In genomic region chr2:168539945-168540344, GRCh38 we compare ENCODE assay signal across 25 cellular contexts.
A peak's percentile ranks its signal among the peaks of the same experiment; 100 is the strongest.
DNase-seq lines count a peak whose midpoint lies in the region; ATAC-seq and TF ChIP-seq lines count a peak whose summit lies in the region.
"Had no signal": no experiment of that assay in that cellular context is flagged by ENCODE, and none has a peak within 500 bp of the region (broad histone marks: within the 10 kb centered on the region; RNA-seq: fewer than 3 reads in every experiment).

No MANE protein-coding gene starts in this region.

- 86% methylated on average over 1 of the region's 1 CpG; no CpG with 5 or more reads in 1 of the 2 experiments for WGBS in endodermal cell (ENCODE audit: insufficient coverage in 1 of 2, insufficient read length in 1 of 2), 2 experiments

- H3K4me3 ChIP-seq in HEK293 (ENCODE audit: low read depth, low read length) (no peak overlapping the region), endodermal cell (ENCODE audit: low read length) (peak overlapping the region; percentile 2)
- H3K4me3 ChIP-seq: BLaER1 had no signal

- POLR2A ChIA-PET in HEK293 (lab: Yijun Ruan, JAX): no interaction called here

- peaks cover 16% of the 10 kb centered on the region for H3K9me3 Mint-ChIP-seq in activated naive CD8-positive, alpha-beta T cell (ENCODE audit: low read depth)
- H3K9me3 Mint-ChIP-seq in activated naive CD8-positive, alpha-beta T cell treated with anti-CD3 and anti-CD28 coated beads for 36 hours: peaks cover 34% of the 10 kb centered on the region
- peaks cover 11% of the 10 kb centered on the region for H3K9me3 Mint-ChIP-seq in endodermal cell

- DNase-seq in activated naive CD8-positive, alpha-beta T cell treated with anti-CD3 and anti-CD28 coated beads for 36 hours: no peak
- peak; percentile 41 for DNase-seq in OCI-M1 (lab: John Stamatoyannopoulos, UW)
- no peak for DNase-seq in endodermal cell
- DNase-seq in GDM1 (lab: John Stamatoyannopoulos, UW): no peak
- DNase-seq: 8988T; ACHN; BE2C; C1 segment of cervical spinal cord; CD4-positive, alpha-beta memory T cell; CD4-positive, CD25-positive, alpha-beta regulatory T cell; CD8-positive, alpha-beta memory T cell; COR-L47; DMS 273 treated with DMSO at 0.1 percent for 48 hours; DMS153; DMS53; DMS79; DND-41; EL; GF-D8 had no signal

- H3K36me3 ChIP-seq in HEK293 (ENCODE audit: control insufficient read depth in 2 of 2, insufficient read depth in 1 of 2, low read length in 2 of 2) (peaks cover 0 to 3% of the 10 kb centered on the region in 2 experiments; a peak in 1 of 3 replicates), endodermal cell (ENCODE audit: control insufficient read depth, insufficient read depth, low read length) (peaks cover 3% of the 10 kb centered on the region)
- H3K36me3 ChIP-seq: BE2C had no signal

- H3K9me3 ChIP-seq in HEK293 (ENCODE audit: control insufficient read depth, insufficient read depth, low read depth, low read length) (no peaks in the 10 kb centered on the region), endodermal cell (ENCODE audit: control insufficient read depth, low read length) (peaks cover 18% of the 10 kb centered on the region)
- H3K9me3 ChIP-seq: BE2C had no signal

- H3K27ac ChIP-seq in HEK293 (ENCODE audit: extremely low read depth, low read depth, low read length): no peak overlapping the region
- H3K27ac ChIP-seq in endodermal cell (ENCODE audit: low read depth, low read length): no peak overlapping the region
- H3K27ac ChIP-seq: BLaER1 had no signal

- no peak overlapping the region for H3K9ac ChIP-seq in endodermal cell (ENCODE audit: extremely low read depth, low read length, poor library complexity, severe bottlenecking)
- H3K9ac ChIP-seq: BLaER1 had no signal

- ATAC-seq in HG02623 (IDR thresholded peaks at IDR 0.05; ENCODE audit: unreplicated experiment) (no peak), HG02678 (IDR thresholded peaks at IDR 0.05; ENCODE audit: unreplicated experiment) (no peak)

- TF ChIP-seq CTCF in HEK293 (tag by site-specific recombination; IDR thresholded peaks at IDR 0.05) (no peak), endodermal cell (conservative IDR thresholded peaks at IDR 0.05) (no peak)

- H3K4me3 Mint-ChIP-seq in activated naive CD8-positive, alpha-beta T cell: no peak overlapping the region
- H3K4me3 Mint-ChIP-seq in activated naive CD8-positive, alpha-beta T cell treated with anti-CD3 and anti-CD28 coated beads for 36 hours: no peak overlapping the region
- H3K4me3 Mint-ChIP-seq in endodermal cell: no peak overlapping the region
- H3K4me3 Mint-ChIP-seq: CD14-positive monocyte; CD4-positive, alpha-beta memory T cell; CD4-positive, CD25-positive, alpha-beta regulatory T cell; CD8-positive, alpha-beta memory T cell had no signal

- H3K27me3 Mint-ChIP-seq in activated naive CD8-positive, alpha-beta T cell: no peaks in the 10 kb centered on the region
- H3K27me3 Mint-ChIP-seq in activated naive CD8-positive, alpha-beta T cell treated with anti-CD3 and anti-CD28 coated beads for 36 hours: no peaks in the 10 kb centered on the region
- H3K27me3 Mint-ChIP-seq in endodermal cell (ENCODE audit: insufficient read depth): no peaks in the 10 kb centered on the region
- H3K27me3 Mint-ChIP-seq: CD4-positive, alpha-beta memory T cell; CD4-positive, CD25-positive, alpha-beta regulatory T cell; CD8-positive, alpha-beta memory T cell had no signal

- 0 out of 2 replicates have a peak, but pooled peaks cover 2% of the 10 kb centered on the region for H3K4me1 ChIP-seq in HEK293 (ENCODE audit: control insufficient read depth, insufficient read depth, low read length)
- no peaks in the 10 kb centered on the region for H3K4me1 ChIP-seq in endodermal cell (ENCODE audit: control insufficient read depth, insufficient read depth, low read length)
- H3K4me1 ChIP-seq: BE2C had no signal

- H3K27ac Mint-ChIP-seq in activated naive CD8-positive, alpha-beta T cell: peak overlapping the region; percentile 16
- no peak overlapping the region for H3K27ac Mint-ChIP-seq in activated naive CD8-positive, alpha-beta T cell treated with anti-CD3 and anti-CD28 coated beads for 36 hours
- H3K27ac Mint-ChIP-seq in endodermal cell: no peak overlapping the region
- H3K27ac Mint-ChIP-seq: CD4-positive, CD25-positive, alpha-beta regulatory T cell had no signal

- peaks cover 69% of the 10 kb centered on the region for H3K4me1 Mint-ChIP-seq in activated naive CD8-positive, alpha-beta T cell (ENCODE audit: low read depth)
- H3K4me1 Mint-ChIP-seq in activated naive CD8-positive, alpha-beta T cell treated with anti-CD3 and anti-CD28 coated beads for 36 hours: peaks cover 44% of the 10 kb centered on the region
- H3K4me1 Mint-ChIP-seq in endodermal cell: peaks cover 29% of the 10 kb centered on the region

- peaks cover 30% of the 10 kb centered on the region for H3K36me3 Mint-ChIP-seq in activated naive CD8-positive, alpha-beta T cell
- peaks cover 44% of the 10 kb centered on the region for H3K36me3 Mint-ChIP-seq in activated naive CD8-positive, alpha-beta T cell treated with anti-CD3 and anti-CD28 coated beads for 36 hours
- H3K36me3 Mint-ChIP-seq in endodermal cell (ENCODE audit: low read depth): peaks cover 14% of the 10 kb centered on the region

- H3K27me3 ChIP-seq in endodermal cell (ENCODE audit: control insufficient read depth, insufficient read depth, low read length, poor library complexity, severe bottlenecking): no peaks in the 10 kb centered on the region
- H3K27me3 ChIP-seq: BE2C, BLaER1 had no signal

- CTCF ChIA-PET in HEK293 (lab: Yijun Ruan, JAX): no interaction called here

TF ChIP-seq in HEK293, 187 proteins besides CTCF, POLR2A, EP300 and RAD21:
- TF ChIP-seq SETDB1 (IDR thresholded peaks at IDR 0.05; ENCODE audit: insufficient read length, low read length): peak; percentile 97
- no peak for TF ChIP-seq ZNF324 (tag by site-specific recombination; IDR thresholded peaks at IDR 0.05)
- no peak for TF ChIP-seq ZNF302 (tag by site-specific recombination; IDR thresholded peaks at IDR 0.05; ENCODE audit: low read depth)
- TF ChIP-seq ZEB2 (tag by site-specific recombination; IDR thresholded peaks at IDR 0.05): no peak
